17 cellular contexts compared by ENCODE assay signal in the genomic region with DNA sequence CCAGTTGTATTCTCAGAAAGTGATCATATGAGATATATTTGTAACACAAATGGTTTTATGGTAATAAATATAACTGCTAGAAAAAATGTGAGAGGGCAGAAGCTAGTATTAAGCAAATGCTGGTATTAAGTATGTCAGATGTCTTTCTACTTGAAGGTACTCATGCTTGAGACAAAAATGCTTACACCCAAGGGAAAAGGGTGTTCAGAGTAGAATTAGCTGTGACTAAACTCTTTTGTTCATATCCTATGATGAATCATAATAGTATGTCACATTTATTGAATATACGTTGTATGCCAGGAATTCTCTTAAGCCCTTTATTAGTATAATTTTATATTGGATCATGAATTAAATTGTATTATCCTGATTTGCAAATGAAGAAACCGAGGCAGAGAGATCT. TPM values are rescaled to one million over a fixed set of nuclear protein-coding genes. Genes with fewer than 3 reads are reported as not detected.
"Had no signal": no experiment of that assay in that cellular context is flagged by ENCODE, and none has a peak within 500 bp of the region (broad histone marks: within the 10 kb centered on the region; RNA-seq: fewer than 3 reads in every experiment).

No MANE protein-coding gene starts in this region.

- H3K4me1 ChIP-seq: colonic mucosa had no signal

- H3K27ac ChIP-seq: body of pancreas, colonic mucosa, gastroesophageal sphincter, heart left ventricle, ovary, psoas muscle, tibial nerve had no signal

- DNase-seq: activated CD4-positive, alpha-beta T cell treated with anti-CD3 and anti-CD28 coated beads, Interleukin-2, amount 10 ng/mL, durations not matched to agents 24 days and 14 days; activated CD8-positive, alpha-beta T cell treated with anti-CD3 and anti-CD28 coated beads for 36 hours; activated naive CD4-positive, alpha-beta T cell treated with anti-CD3 and anti-CD28 coated beads for 36 hours; activated T-cell treated with anti-CD3 and anti-CD28 coated beads, Interleukin-2, amount 50 U/mL, for 24 hours; body of pancreas; colonic mucosa; heart left ventricle; ovary; psoas muscle; right cardiac atrium; stimulated activated CD4-positive, alpha-beta T cell treated with anti-CD3 and anti-CD28 coated beads, Interleukin-2, amount 100 ng/mL, for 24 hours; stimulated activated naive CD8-positive, alpha-beta T cell treated with anti-CD3 and anti-CD28 coated beads, Interleukin-15, Interleukin-2, amounts not matched to agents 100 U/mL and 50 U/mL, for 24 hours; T-helper 9 cell had no signal

- H3K9me3 ChIP-seq: colonic mucosa, gastroesophageal sphincter, heart left ventricle, ovary, psoas muscle, tibial nerve had no signal

- ATAC-seq: activated CD8-positive, alpha-beta T cell treated with anti-CD3 and anti-CD28 coated beads for 36 hours; body of pancreas; gastroesophageal sphincter; heart left ventricle; psoas muscle; right cardiac atrium; stimulated activated naive CD8-positive, alpha-beta T cell treated with anti-CD3 and anti-CD28 coated beads, Interleukin-15, Interleukin-2, amounts not matched to agents 100 U/mL and 50 U/mL, for 24 hours had no signal

- H3K36me3 ChIP-seq: colonic mucosa, gastroesophageal sphincter, heart left ventricle, ovary, tibial nerve had no signal

- H3K9me3 Mint-ChIP-seq: activated CD4-positive, alpha-beta T cell treated with anti-CD3 and anti-CD28 coated beads, Interleukin-2, amount 10 ng/mL, durations not matched to agents 24 days and 14 days; activated CD8-positive, alpha-beta T cell treated with anti-CD3 and anti-CD28 coated beads for 36 hours; activated naive CD4-positive, alpha-beta T cell treated with anti-CD3 and anti-CD28 coated beads for 36 hours; activated T-cell treated with anti-CD3 and anti-CD28 coated beads, Interleukin-2, amount 50 U/mL, for 24 hours; memory B cell had no signal

- H3K36me3 Mint-ChIP-seq: memory B cell had no signal

- H3K27me3 ChIP-seq: body of pancreas, colonic mucosa, ovary had no signal

- H3K4me3 ChIP-seq: body of pancreas, colonic mucosa, gastroesophageal sphincter, heart left ventricle, ovary, psoas muscle, tibial nerve had no signal

- H3K27ac Mint-ChIP-seq: activated CD4-positive, alpha-beta T cell treated with anti-CD3 and anti-CD28 coated beads, Interleukin-2, amount 10 ng/mL, durations not matched to agents 24 days and 14 days; activated CD8-positive, alpha-beta T cell treated with anti-CD3 and anti-CD28 coated beads for 36 hours; activated naive CD4-positive, alpha-beta T cell treated with anti-CD3 and anti-CD28 coated beads for 36 hours; activated T-cell treated with anti-CD3 and anti-CD28 coated beads, Interleukin-2, amount 50 U/mL, for 24 hours; memory B cell had no signal

- H3K4me3 Mint-ChIP-seq: activated CD4-positive, alpha-beta T cell treated with anti-CD3 and anti-CD28 coated beads, Interleukin-2, amount 10 ng/mL, durations not matched to agents 24 days and 14 days; activated CD8-positive, alpha-beta T cell treated with anti-CD3 and anti-CD28 coated beads for 36 hours; activated naive CD4-positive, alpha-beta T cell treated with anti-CD3 and anti-CD28 coated beads for 36 hours; activated T-cell treated with anti-CD3 and anti-CD28 coated beads, Interleukin-2, amount 50 U/mL, for 24 hours; central memory CD8-positive, alpha-beta T cell; memory B cell had no signal

RNA-seq across cellular contexts. Expression of gene ADGRV1, which starts 2.2 kb away (rescaled TPM):
- total RNA-seq: activated naive CD4-positive, alpha-beta T cell treated with anti-CD3 and anti-CD28 coated beads for 36 hours had no signal
- polyA plus RNA-seq: heart left ventricle had no signal
